8 cellular contexts compared by ENCODE assay signal in the genomic region with DNA sequence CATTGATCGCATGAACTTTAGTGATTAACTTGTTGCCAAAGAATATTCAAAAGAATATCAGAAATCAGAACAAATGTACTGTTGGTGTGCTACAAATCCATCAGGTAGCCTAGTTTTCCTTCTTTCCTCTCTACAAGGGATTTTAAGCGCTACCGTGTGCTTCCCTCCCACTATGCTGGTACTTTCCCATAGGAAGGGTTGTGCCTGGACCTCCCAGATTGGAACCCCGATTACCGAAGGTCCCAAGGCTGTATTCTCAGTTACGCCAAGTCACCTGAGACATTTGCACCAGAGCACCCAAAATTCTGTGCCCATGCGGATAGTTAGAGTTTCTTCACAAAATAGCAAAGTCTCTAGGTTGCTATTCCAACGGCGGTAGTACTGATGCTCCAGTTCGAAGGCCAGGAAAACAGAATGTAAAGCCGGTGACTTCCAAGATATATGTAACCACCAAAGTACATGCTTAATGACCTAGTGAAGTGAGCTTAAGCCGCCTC. TPM values are rescaled to one million over a fixed set of nuclear protein-coding genes. Genes with fewer than 3 reads are reported as not detected.
A peak's percentile ranks its signal among the peaks of the same experiment; 100 is the strongest.
DNase-seq lines count a peak whose midpoint lies in the region; ATAC-seq and TF ChIP-seq lines count a peak whose summit lies in the region.

No MANE protein-coding gene starts in this region.

- ATAC-seq in GM19397 (IDR thresholded peaks at IDR 0.05; ENCODE audit: unreplicated experiment) (peak; percentile 0), PC-3 (0 out of 2 replicates have a peak, but pooled peaks have one; percentile 5), HG03469 (IDR thresholded peaks at IDR 0.05; ENCODE audit: unreplicated experiment) (no peak)

- no peaks in the 10 kb centered on the region for H3K9me3 ChIP-seq in PC-3 (ENCODE audit: low read length)
- H3K9me3 ChIP-seq in parathyroid adenoma (ENCODE audit: control insufficient read depth, low read length): no peaks in the 10 kb centered on the region

- no peak for TF ChIP-seq CTCF in PC-3 (conservative IDR thresholded peaks at IDR 0.05; ENCODE audit: low read depth, low read length)
- TF ChIP-seq CTCF in epithelial cell of proximal tubule (conservative IDR thresholded peaks at IDR 0.05; ENCODE audit: low read depth, low read length): no peak
- TF ChIP-seq CTCF in parathyroid adenoma (IDR thresholded peaks at IDR 0.05): no peak

- H3K4me1 ChIP-seq in ACC112 (ENCODE audit: control insufficient read depth, insufficient read depth, low read length, unreplicated experiment) (peaks cover 14% of the 10 kb centered on the region), PC-3 (ENCODE audit: insufficient read depth, low read length) (peaks cover 36% of the 10 kb centered on the region), parathyroid adenoma (no peaks in the 10 kb centered on the region)

- intact Hi-C loops in PC-3 (cut with micrococcal nuclease): no loop called here

- H3K4me3 ChIP-seq in ACC112 (ENCODE audit: low read depth, low read length) (peak overlapping the region; percentile 86), PC-3 (ENCODE audit: low read length) (peak overlapping the region; percentile 92), epithelial cell of proximal tubule (ENCODE audit: low read depth, low read length) (peak overlapping the region; percentile 85), parathyroid adenoma (ENCODE audit: low read depth, low read length) (peak overlapping the region; percentile 69)

- H3F3A ChIP-seq in PC-3 (ENCODE audit: low read length, unreplicated experiment): no peaks in the 10 kb centered on the region

- H2AFZ ChIP-seq in ACC112 (ENCODE audit: low read length, unreplicated experiment): peak overlapping the region; percentile 88
- peak overlapping the region; percentile 97 for H2AFZ ChIP-seq in PC-3 (ENCODE audit: low read length)
- peak overlapping the region; percentile 95 for H2AFZ ChIP-seq in parathyroid adenoma

- H3K9ac ChIP-seq in PC-3 (ENCODE audit: low read length): peak overlapping the region; percentile 96
- H3K9ac ChIP-seq in parathyroid adenoma: no peak overlapping the region

- POLR2A ChIA-PET in PC-3 (lab: Charles Lee; ENCODE audit: unreplicated experiment): interaction anchor here (0.6 kb wide), 1 partner anchor 55 kb away, joined by 4 read pairs; no protein-coding TSS in a partner anchor

- no peaks in the 10 kb centered on the region for H3K9me2 ChIP-seq in PC-3 (replicated peaks; ENCODE audit: low read length)

- H3K36me3 ChIP-seq in ACC112 (ENCODE audit: insufficient read depth, low read length) (peaks cover 6% of the 10 kb centered on the region), PC-3 (ENCODE audit: low read depth, low read length) (peaks cover 12% of the 10 kb centered on the region), parathyroid adenoma (ENCODE audit: control insufficient read depth, insufficient read depth, low read length) (no peaks in the 10 kb centered on the region)

- DNase-seq in PC-3: no peak
- no peak for DNase-seq in epithelial cell of proximal tubule (ENCODE audit: low read depth)
- DNase-seq in hepatic stellate cell (ENCODE audit: low spot score): no peak
- no peak for DNase-seq in DMS153 treated with DMSO at 0.1 percent for 48 hours (lab: John Stamatoyannopoulos, UW; ENCODE audit: unreplicated experiment)

- H3K4me2 ChIP-seq in PC-3 (ENCODE audit: low read length): peak overlapping the region; percentile 98
- peak overlapping the region; percentile 91 for H3K4me2 ChIP-seq in parathyroid adenoma (ENCODE audit: low read length)

- H4K20me1 ChIP-seq in PC-3 (ENCODE audit: low read length): peaks cover 9% of the 10 kb centered on the region

- CTCF ChIA-PET in PC-3 (lab: Charles Lee): interaction anchor here (0.7 to 1.0 kb wide), 3 partner anchors 56 to 199 kb away, joined by 3 to 5 read pairs (median 4); no protein-coding TSS in a partner anchor

- H3K27me3 ChIP-seq in ACC112 (ENCODE audit: insufficient read depth, low read length): no peaks in the 10 kb centered on the region
- H3K27me3 ChIP-seq in PC-3 (ENCODE audit: low read length): no peaks in the 10 kb centered on the region
- H3K27me3 ChIP-seq in parathyroid adenoma (ENCODE audit: control insufficient read depth, insufficient read depth, low read length): no peaks in the 10 kb centered on the region

- TSS peak; percentile 93 for BruUV-seq in PC-3 (replicated peaks; lab: Mats Ljungman, UMichigan)

- H3K27ac ChIP-seq in ACC112 (ENCODE audit: low read depth, low read length) (no peak overlapping the region), PC-3 (ENCODE audit: low read length) (peak overlapping the region; percentile 22; the same call in 1 of the 2 replicates), parathyroid adenoma (peak overlapping the region; percentile 85)

- H3K79me2 ChIP-seq in ACC112 (ENCODE audit: control insufficient read depth, insufficient read depth, low read length, unreplicated experiment) (peaks cover 25% of the 10 kb centered on the region), PC-3 (ENCODE audit: low read length) (peaks cover 53% of the 10 kb centered on the region), parathyroid adenoma (no peaks in the 10 kb centered on the region)

RNA-seq across cellular contexts. Expression of gene GATM, which starts 23.4 kb away (rescaled TPM):
- total RNA-seq in PC-3 (2014; rRNA removed) (0.86 and 0.87 TPM in 2 replicates), epithelial cell of proximal tubule (4.7 and 9.9 TPM in 2 replicates)
